13 cellular contexts compared by ENCODE assay signal in the genomic region with DNA sequence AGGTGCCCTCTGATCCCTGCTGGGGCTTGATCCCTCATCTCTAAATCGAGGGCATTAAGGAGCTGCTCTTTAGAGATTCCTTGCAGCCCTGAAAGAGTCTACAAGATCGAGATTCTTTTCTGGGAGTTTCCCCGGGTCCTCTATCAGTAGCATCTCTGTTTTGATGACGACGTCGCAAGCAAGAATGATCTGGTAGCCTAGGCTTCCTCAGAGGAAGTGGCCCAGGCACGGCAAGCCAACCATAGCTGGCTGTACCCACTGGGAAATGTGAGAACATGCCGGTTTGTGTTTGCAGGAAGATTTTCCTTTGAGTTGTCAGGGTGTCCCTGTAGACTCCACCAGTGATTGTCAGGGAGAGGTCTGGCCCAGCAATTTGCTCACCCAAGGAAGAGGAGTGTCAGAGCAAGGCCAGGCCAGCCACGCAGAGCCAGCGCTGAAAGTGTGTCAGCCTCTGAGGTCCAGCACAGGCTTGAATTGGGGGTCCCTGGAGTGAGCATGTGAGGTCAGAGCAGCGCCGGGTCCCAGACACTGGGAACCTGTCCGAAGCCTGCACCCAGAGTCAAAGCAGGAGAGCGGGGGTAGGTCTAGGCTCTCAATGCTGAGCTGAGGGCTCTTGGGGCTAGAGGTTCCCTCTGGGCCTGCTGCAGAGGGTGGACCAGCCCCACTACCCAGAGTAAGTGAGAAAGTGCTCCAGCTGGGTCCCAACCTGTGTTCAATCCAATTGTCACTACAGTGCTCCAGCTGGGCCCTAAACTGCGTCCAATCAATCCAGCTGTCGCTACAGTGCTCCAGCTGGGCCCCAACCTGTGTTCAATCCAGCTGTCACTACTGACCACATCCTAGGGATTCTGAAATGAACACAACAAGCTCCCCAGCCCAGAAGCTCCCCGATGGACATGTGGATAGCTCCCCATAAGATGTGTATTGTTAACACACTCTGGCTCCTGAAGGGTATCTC.
A peak's percentile ranks its signal among the peaks of the same experiment; 100 is the strongest.
DNase-seq lines count a peak whose midpoint lies in the region; ATAC-seq, FAIRE-seq and TF ChIP-seq lines count a peak whose summit lies in the region.
"Had no signal": no experiment of that assay in that cellular context is flagged by ENCODE, and none has a peak within 500 bp of the region (broad histone marks: within the 10 kb centered on the region; RNA-seq: fewer than 3 reads in every experiment).

No MANE protein-coding gene starts in this region.

- FAIRE-seq in GM12891 (lab: Jason Lieb, UNC): no peak

- peak overlapping the region; percentile 66 for H3K27ac Mint-ChIP-seq in activated T-helper 17 cell treated with anti-CD3 and anti-CD28 coated beads, Interleukin-2, amount 50 U/mL, for 72 hours
- H3K27ac Mint-ChIP-seq in endodermal cell: no peak overlapping the region
- H3K27ac Mint-ChIP-seq in mesothelial cell of epicardium: no peak overlapping the region
- H3K27ac Mint-ChIP-seq: CD8-positive, alpha-beta T cell; HFFc6 had no signal

- TF ChIP-seq POLR2A in GM12891 (IDR thresholded peaks at IDR 0.05; ENCODE audit: low read depth, low read length) (no peak), spleen (IDR thresholded peaks at IDR 0.05) (no peak)

- H3K36me3 ChIP-seq in spleen (peaks cover 0 to 27% (median 0%) of the 10 kb centered on the region in 6 donors), endodermal cell (ENCODE audit: control insufficient read depth, insufficient read depth, low read length) (no peaks in the 10 kb centered on the region)
- H3K36me3 ChIP-seq: SJSA1, vagina had no signal

- peaks cover 29% of the 10 kb centered on the region for H3K4me1 Mint-ChIP-seq in activated T-helper 17 cell treated with anti-CD3 and anti-CD28 coated beads, Interleukin-2, amount 50 U/mL, for 72 hours
- H3K4me1 Mint-ChIP-seq in endodermal cell: peaks cover 22% of the 10 kb centered on the region
- peaks cover 1% of the 10 kb centered on the region for H3K4me1 Mint-ChIP-seq in mesothelial cell of epicardium

- H3K36me3 Mint-ChIP-seq in activated T-helper 17 cell treated with anti-CD3 and anti-CD28 coated beads, Interleukin-2, amount 50 U/mL, for 72 hours (ENCODE audit: low read depth): no peaks in the 10 kb centered on the region
- no peaks in the 10 kb centered on the region for H3K36me3 Mint-ChIP-seq in endodermal cell (ENCODE audit: low read depth)
- no peaks in the 10 kb centered on the region for H3K36me3 Mint-ChIP-seq in mesothelial cell of epicardium
- H3K36me3 Mint-ChIP-seq: CD8-positive, alpha-beta T cell; naive thymus-derived CD8-positive, alpha-beta T cell had no signal

- H3K4me1 ChIP-seq in spleen: peaks cover 0 to 56% (median 29%) of the 10 kb centered on the region in 6 donors
- H3K4me1 ChIP-seq in endodermal cell (ENCODE audit: control insufficient read depth, insufficient read depth, low read length): no peaks in the 10 kb centered on the region
- H3K4me1 ChIP-seq: SJSA1, vagina had no signal

- no peaks in the 10 kb centered on the region for H3K9me3 Mint-ChIP-seq in activated T-helper 17 cell treated with anti-CD3 and anti-CD28 coated beads, Interleukin-2, amount 50 U/mL, for 72 hours
- no peaks in the 10 kb centered on the region for H3K9me3 Mint-ChIP-seq in endodermal cell
- H3K9me3 Mint-ChIP-seq in mesothelial cell of epicardium: no peaks in the 10 kb centered on the region
- H3K9me3 Mint-ChIP-seq: CD8-positive, alpha-beta T cell; HFFc6; naive thymus-derived CD8-positive, alpha-beta T cell had no signal

- intact Hi-C loops in spleen (cut with DNase I; ENCODE audit: low total_unique reads): no loop called here

- H3K9ac ChIP-seq in endodermal cell (ENCODE audit: extremely low read depth, low read length, poor library complexity, severe bottlenecking): no peak overlapping the region

- TF ChIP-seq CTCF in GM20000 (IDR thresholded peaks at IDR 0.05; ENCODE audit: extremely low read depth, missing control alignments) (no peak), spleen (IDR thresholded peaks at IDR 0.05 in 8 of 11, conservative IDR thresholded peaks at IDR 0.05 in 3 of 11) (no peak), endodermal cell (conservative IDR thresholded peaks at IDR 0.05) (no peak), mesothelial cell of epicardium (IDR thresholded peaks at IDR 0.05; ENCODE audit: unreplicated experiment) (no peak)

- DNase-seq in GM12891 (ENCODE audit: insufficient read length, low spot score) (no peak), GM20000 (ENCODE audit: low spot score) (peak; percentile 33), spleen (peak; percentile 67), endodermal cell (no peak), mesothelial cell of epicardium (ENCODE audit: low spot score in 2 of 2, unreplicated experiment in 2 of 2) (no peak), NCI-H1694 treated with DMSO at 0.1 percent for 48 hours (lab: John Stamatoyannopoulos, UW) (no peak)
- DNase-seq: erythroblast; HFFc6; naive thymus-derived CD8-positive, alpha-beta T cell had no signal

- ATAC-seq in activated T-helper 17 cell treated with anti-CD3 and anti-CD28 coated beads, Interleukin-2, amount 50 U/mL, for 72 hours (replicated peaks): peak; percentile 22
- ATAC-seq: CD8-positive, alpha-beta T cell; naive thymus-derived CD8-positive, alpha-beta T cell had no signal

- H3K9me3 ChIP-seq in spleen (no peaks in the 10 kb centered on the region), endodermal cell (ENCODE audit: control insufficient read depth, low read length) (no peaks in the 10 kb centered on the region)
- H3K9me3 ChIP-seq: SJSA1, vagina had no signal

- no peaks in the 10 kb centered on the region for H3K27me3 Mint-ChIP-seq in activated T-helper 17 cell treated with anti-CD3 and anti-CD28 coated beads, Interleukin-2, amount 50 U/mL, for 72 hours
- H3K27me3 Mint-ChIP-seq in endodermal cell (ENCODE audit: insufficient read depth) (peaks cover 10% of the 10 kb centered on the region), mesothelial cell of epicardium (ENCODE audit: low read depth) (peaks cover 5% of the 10 kb centered on the region)

- no peak overlapping the region for H3K4me3 ChIP-seq in spleen
- no peak overlapping the region for H3K4me3 ChIP-seq in endodermal cell (ENCODE audit: low read length)
- H3K4me3 ChIP-seq: SJSA1, vagina had no signal

- H3K27me3 ChIP-seq in spleen (replicated peaks in 1 of 7) (no peaks in the 10 kb centered on the region), endodermal cell (ENCODE audit: control insufficient read depth, insufficient read depth, low read length, poor library complexity, severe bottlenecking) (peaks cover 6% of the 10 kb centered on the region)
- H3K27me3 ChIP-seq: SJSA1, vagina had no signal

- H3K4me3 Mint-ChIP-seq in activated T-helper 17 cell treated with anti-CD3 and anti-CD28 coated beads, Interleukin-2, amount 50 U/mL, for 72 hours: peak overlapping the region; percentile 27
- H3K4me3 Mint-ChIP-seq in endodermal cell (no peak overlapping the region), mesothelial cell of epicardium (no peak overlapping the region)
- H3K4me3 Mint-ChIP-seq: CD8-positive, alpha-beta T cell; HFFc6; naive thymus-derived CD8-positive, alpha-beta T cell had no signal

- H3K27ac ChIP-seq in spleen: peak overlapping the region in 2 of 8 donors; percentile 18 to 66
- no peak overlapping the region for H3K27ac ChIP-seq in endodermal cell (ENCODE audit: low read depth, low read length)
- H3K27ac ChIP-seq: SJSA1, vagina had no signal

- WGBS in spleen, 5 donors: 71 to 84% (median 77%) methylated on average over 14 to 17 of the region's 17 CpGs
- whole genome bisulfite sequencing in endodermal cell (ENCODE audit: insufficient coverage in 1 of 2, insufficient read length in 1 of 2), 2 experiments: 94 to 95% methylated on average over 12 to 17 of the region's 17 CpGs

TF ChIP-seq in GM12891, 5 proteins besides CTCF, POLR2A, EP300 and RAD21:
- no peak for TF ChIP-seq POLR2AphosphoS5 (IDR thresholded peaks at IDR 0.05; ENCODE audit: low read depth, low read length)
- TF ChIP-seq SPI1 (IDR thresholded peaks at IDR 0.05; ENCODE audit: low read depth, low read length): peak; percentile 68
- no peak for TF ChIP-seq PAX5 (IDR thresholded peaks at IDR 0.05; ENCODE audit: insufficient read depth, low read length, severe bottlenecking)

Comparison
In these comparisons a context has a peak if more than half of its experiments do, and no peak if none do; other contexts are left out.
1. DNase-seq: peak in GM20000 (single experiment) and spleen (single experiment); none in GM12891 (single experiment), endodermal cell (single experiment), mesothelial cell of epicardium (0 of 2) and NCI-H1694 treated with DMSO at 0.1 percent for 48 hours (single experiment).